In genomic region chr20:33387177-33387576, GRCh38 we compare ENCODE assay signal across 14 cellular contexts. TPM values are rescaled to one million over a fixed set of nuclear protein-coding genes. Genes with fewer than 3 reads are reported as not detected.
DNase-seq lines count a peak whose midpoint lies in the region; ATAC-seq and TF ChIP-seq lines count a peak whose summit lies in the region.
"Had no signal": no experiment of that assay in that cellular context is flagged by ENCODE, and none has a peak within 500 bp of the region (broad histone marks: within the 10 kb centered on the region; RNA-seq: fewer than 3 reads in every experiment).

No MANE protein-coding gene starts in this region.

- H3K4me1 ChIP-seq in ACC112 (ENCODE audit: control insufficient read depth, insufficient read depth, low read length, unreplicated experiment), result peaks cover 14% of the 10 kb centered on the region
- peaks cover 9% of the 10 kb centered on the region for H3K4me1 ChIP-seq in mammary epithelial cell (ENCODE audit: insufficient read depth, low read length)

- no peaks in the 10 kb centered on the region for H3K9me3 ChIP-seq in mammary epithelial cell (replicated peaks; ENCODE audit: insufficient read depth, low read length)

- intact Hi-C loops in mammary epithelial cell (cut with micrococcal nuclease), result loop anchor here (2.0 kb wide), 1 partner anchor 14 kb away; no protein-coding TSS in a partner anchor

- no peaks in the 10 kb centered on the region for H4K20me1 ChIP-seq in mammary epithelial cell (ENCODE audit: insufficient read depth, low read length)

- H3K27ac ChIP-seq in ACC112 (ENCODE audit: low read depth, low read length), result peak overlapping the region; percentile 30
- H3K27ac ChIP-seq in mammary epithelial cell (ENCODE audit: insufficient read depth, low read depth, low read length), result peak overlapping the region; percentile 29
- H3K27ac ChIP-seq: SK-N-MC had no signal

- DNase-seq in LNCaP clone FGC (ENCODE audit: low read depth), result peak; percentile 86
- DNase-seq in mammary epithelial cell, result peak; percentile 71
- peak; percentile 86 for DNase-seq in islet precursor cell
- DNase-seq in NCI-H2029 (lab: John Stamatoyannopoulos, UW), result no peak
- DNase-seq: amygdala; effector CD4-positive, alpha-beta T cell; NCI-H1105 treated with DMSO at 0.1 percent for 48 hours; stimulated activated CD8-positive, alpha-beta memory T cell treated with anti-CD3 and anti-CD28 coated beads, Interleukin-4, amount 100 ng/mL, for 48 hours had no signal

- no peak for TF ChIP-seq CTCF in LNCaP clone FGC (IDR thresholded peaks at IDR 0.05; ENCODE audit: control insufficient read depth, extremely low read depth, insufficient read depth)
- no peak for TF ChIP-seq CTCF in mammary epithelial cell (conservative IDR thresholded peaks at IDR 0.05 in 1 of 2, IDR thresholded peaks at IDR 0.05 in 1 of 2; ENCODE audit: extremely low read depth in 1 of 2, insufficient read depth in 1 of 2, low read depth in 1 of 2, low read length in 2 of 2)

- no peaks in the 10 kb centered on the region for H3K79me2 ChIP-seq in ACC112 (ENCODE audit: control insufficient read depth, insufficient read depth, low read length, unreplicated experiment)
- no peaks in the 10 kb centered on the region for H3K79me2 ChIP-seq in mammary epithelial cell (ENCODE audit: insufficient read depth, low read length)

- no TSS peak for BruUV-seq in mammary epithelial cell (replicated peaks; lab: Mats Ljungman, UMichigan)

- no peak overlapping the region for H3K9ac ChIP-seq in mammary epithelial cell (ENCODE audit: insufficient read depth, low read length)

- ATAC-seq in HG02759 (IDR thresholded peaks at IDR 0.05; ENCODE audit: unreplicated experiment), result no peak
- no peak for ATAC-seq in GM19463 (IDR thresholded peaks at IDR 0.05; ENCODE audit: unreplicated experiment)
- ATAC-seq in GM18873 (IDR thresholded peaks at IDR 0.05; ENCODE audit: low FRiP score, unreplicated experiment), result no peak
- ATAC-seq: activated CD4-positive, CD25-positive, alpha-beta regulatory T cell treated with anti-CD3 and anti-CD28 coated beads, Interleukin-2, amount 50 U/mL, for 24 hours had no signal

- in situ Hi-C loops in mammary epithelial cell (cut with MboI; ENCODE audit: low sequenced_read_pairs in 2 of 2), result no loop called here

- dilution Hi-C loops in mammary epithelial cell (cut with HindIII; ENCODE audit: low sequenced_read_pairs), result no loop called here

- H3K27me3 ChIP-seq in ACC112 (ENCODE audit: insufficient read depth, low read length) (no peaks in the 10 kb centered on the region), mammary epithelial cell (ENCODE audit: insufficient read depth, low read length) (no peaks in the 10 kb centered on the region)

- H3K36me3 ChIP-seq in ACC112 (ENCODE audit: insufficient read depth, low read length) (peaks cover 6% of the 10 kb centered on the region), mammary epithelial cell (ENCODE audit: insufficient read depth, low read length) (peaks cover 21% of the 10 kb centered on the region)

- no peak overlapping the region for H2AFZ ChIP-seq in ACC112 (ENCODE audit: low read length, unreplicated experiment)
- no peak overlapping the region for H2AFZ ChIP-seq in mammary epithelial cell (ENCODE audit: low read depth, low read length)

- 27% methylated on average over 7 of the region's 7 CpGs for WGBS in mammary epithelial cell (ENCODE audit: low coverage, missing lambda C conversion rate)

- CTCF ChIA-PET in mammary epithelial cell (lab: Charles Lee; ENCODE audit: low non-redundant PET), result interaction anchor here (0.7 kb wide), 1 partner anchor 609 kb away, joined by 4 read pairs; no protein-coding TSS in a partner anchor

- peak overlapping the region; percentile 28 for H3K4me2 ChIP-seq in mammary epithelial cell (ENCODE audit: insufficient read depth, low read depth, low read length)

- H3K4me3 ChIP-seq in ACC112 (ENCODE audit: low read depth, low read length) (no peak overlapping the region), LNCaP clone FGC (ENCODE audit: low read depth, low read length) (no peak overlapping the region), mammary epithelial cell (replicated peaks in 1 of 3; ENCODE audit: insufficient read depth in 1 of 3, low read depth in 2 of 3, low read length in 3 of 3) (no peak overlapping the region)
- H3K4me3 ChIP-seq: SK-N-MC had no signal

RNA-seq across cellular contexts. Expression of gene CDK5RAP1, which starts 14.1 kb away (rescaled TPM):
- total RNA-seq in mammary epithelial cell, result 10 to 100 TPM; 20.7 to 35.5 TPM
- polyA plus RNA-seq in mammary epithelial cell, result 37.1 TPM
- polyA minus RNA-seq in mammary epithelial cell, result 24.9 TPM

RNA-seq across cellular contexts. Expression of gene SNTA1, which starts 56.4 kb away (rescaled TPM):
- 10 to 100 TPM in 1 of 2 donors, 1 to 10 TPM in 1; 9.4 to 11.7 TPM for total RNA-seq in mammary epithelial cell
- 8.1 TPM for polyA plus RNA-seq in mammary epithelial cell
- 10.4 TPM for polyA minus RNA-seq in mammary epithelial cell
